ENCODE assay signal across 33 cellular contexts in genomic region chr4:11777447-11777846, GRCh38.
A peak's percentile ranks its signal among the peaks of the same experiment; 100 is the strongest.
DNase-seq lines count a peak whose midpoint lies in the region; ATAC-seq and TF ChIP-seq lines count a peak whose summit lies in the region.
"Had no signal": no experiment of that assay in that cellular context is flagged by ENCODE, and none has a peak within 500 bp of the region (broad histone marks: within the 10 kb centered on the region; RNA-seq: fewer than 3 reads in every experiment).

No MANE protein-coding gene starts in this region.

- H3K4me2 ChIP-seq in mesendoderm (ENCODE audit: low read length): no peak overlapping the region
- H3K4me2 ChIP-seq: A549; BLaER1; BLaER1 treated with 17β-estradiol and CSF1 and Interleukin-3, amounts not matched to agents 10 nM and 100 nM had no signal

- H2BK120ac ChIP-seq in mesendoderm (ENCODE audit: low read depth, low read length): no peak overlapping the region

- H3K27me3 ChIP-seq in mesendoderm (ENCODE audit: insufficient read depth, low read length, poor library complexity): no peaks in the 10 kb centered on the region
- H3K27me3 ChIP-seq: BE2C; BLaER1; BLaER1 treated with 17β-estradiol and CSF1 and Interleukin-3, amounts not matched to agents 10 nM and 100 nM had no signal

- H4K8ac ChIP-seq in mesendoderm (ENCODE audit: low read depth, low read length): no peak overlapping the region

- no peaks in the 10 kb centered on the region for H3K4me1 ChIP-seq in mesendoderm (ENCODE audit: control insufficient read depth, low read depth, low read length)
- H3K4me1 ChIP-seq: A549; BE2C; BLaER1; BLaER1 treated with 17β-estradiol and CSF1 and Interleukin-3, amounts not matched to agents 10 nM and 100 nM; Caco-2 had no signal

- DNase-seq in caudate nucleus (lab: John Stamatoyannopoulos, UW): peak in 10 of 61 donors; percentile 1 to 66 (median 8)
- no peak for DNase-seq in mesendoderm
- no peak for DNase-seq in omental fat pad (ENCODE audit: low spot score)
- peak; percentile 61 for DNase-seq in putamen (ENCODE audit: low spot score)
- no peak for DNase-seq in RWPE1 (ENCODE audit: low spot score)
- no peak for DNase-seq in GM13976 (ENCODE audit: low spot score)
- no peak for DNase-seq in GOT3 (lab: John Stamatoyannopoulos, UW)
- DNase-seq: 8988T; ACHN; AML-193; BE2C; C1 segment of cervical spinal cord; Caco-2; Calu3; CD4-positive, alpha-beta memory T cell; CD4-positive, alpha-beta T cell; CD4-positive, CD25-positive, alpha-beta regulatory T cell; CD8-positive, alpha-beta memory T cell; CD8-positive, alpha-beta T cell; COR-L47; DMS 273 treated with DMSO at 0.1 percent for 48 hours; DMS153; DMS53; DMS79; DMS79 treated with DMSO at 0.1 percent for 48 hours; DND-41; EL had no signal

- no peak overlapping the region for H3K56ac ChIP-seq in mesendoderm (ENCODE audit: low read length)

- H2BK15ac ChIP-seq in mesendoderm (replicated peaks; ENCODE audit: low read depth): no peak overlapping the region

- no peak overlapping the region for H2BK5ac ChIP-seq in mesendoderm (ENCODE audit: low read length)

- in situ Hi-C loops in GM13976 (cut with MboI; ENCODE audit: low sequenced_read_pairs, unreplicated experiment): no loop called here

- peak overlapping the region; percentile 80 for H3K27ac ChIP-seq in caudate nucleus (ENCODE audit: low read depth, low read length)
- H3K27ac ChIP-seq in mesendoderm (ENCODE audit: low read depth, low read length): no peak overlapping the region
- no peak overlapping the region for H3K27ac ChIP-seq in RWPE1
- H3K27ac ChIP-seq: 22Rv1; A549; BLaER1; BLaER1 treated with 17β-estradiol and CSF1 and Interleukin-3, amounts not matched to agents 10 nM and 100 nM; C4-2B had no signal

- no peak overlapping the region for H3K4me3 ChIP-seq in mesendoderm (ENCODE audit: low read length)
- H3K4me3 ChIP-seq: A549; BLaER1; BLaER1 treated with 17β-estradiol and CSF1 and Interleukin-3, amounts not matched to agents 10 nM and 100 nM had no signal

- H3K23ac ChIP-seq in mesendoderm (ENCODE audit: low read length): no peak overlapping the region

- H3K18ac ChIP-seq in mesendoderm (ENCODE audit: low read length): peak overlapping the region; percentile 18

- no peak overlapping the region for H3K9ac ChIP-seq in mesendoderm (ENCODE audit: low read length)
- H3K9ac ChIP-seq: BLaER1; BLaER1 treated with 17β-estradiol and CSF1 and Interleukin-3, amounts not matched to agents 10 nM and 100 nM had no signal

- no peak overlapping the region for H2AK5ac ChIP-seq in mesendoderm (ENCODE audit: low read length)

- no peak overlapping the region for H3K4ac ChIP-seq in mesendoderm (ENCODE audit: low read depth, low read length)

- ATAC-seq in omental fat pad (ENCODE audit: low FRiP score) (peak; percentile 82), HG03135 (IDR thresholded peaks at IDR 0.05; ENCODE audit: unreplicated experiment) (no peak)
- ATAC-seq: A549; CD8-positive, alpha-beta T cell had no signal

- no peak overlapping the region for H4K5ac ChIP-seq in mesendoderm (ENCODE audit: low read length)

- TF ChIP-seq CTCF in omental fat pad (IDR thresholded peaks at IDR 0.05): no peak
- TF ChIP-seq CTCF in RWPE1 (conservative IDR thresholded peaks at IDR 0.05; ENCODE audit: low read depth): no peak
- TF ChIP-seq CTCF in GM13976 (IDR thresholded peaks at IDR 0.05; ENCODE audit: borderline replicate concordance, control extremely low read depth, extremely low read depth, insufficient read depth, missing control alignments): no peak

- no CpG with 5 or more reads among the region's 3 CpGs for WGBS in mesendoderm (ENCODE audit: extremely low coverage, insufficient coverage, low lambda C conversion rate)

- POLR2A ChIA-PET in RWPE1 (lab: Yijun Ruan, JAX; ENCODE audit: low non-redundant PET): no interaction called here

- H3K79me1 ChIP-seq in mesendoderm (ENCODE audit: low read length): no peaks in the 10 kb centered on the region

- no peaks in the 10 kb centered on the region for H3K79me2 ChIP-seq in mesendoderm (ENCODE audit: control insufficient read depth, insufficient read depth, low read length)

- H3K36me3 ChIP-seq in mesendoderm (ENCODE audit: control insufficient read depth, insufficient read depth, low read length): no peaks in the 10 kb centered on the region
- H3K36me3 ChIP-seq: BE2C; BLaER1; BLaER1 treated with 17β-estradiol and CSF1 and Interleukin-3, amounts not matched to agents 10 nM and 100 nM had no signal

- CTCF ChIA-PET in RWPE1 (lab: Yijun Ruan, JAX): no interaction called here
